14 cellular contexts compared by ENCODE assay signal in the genomic region with DNA sequence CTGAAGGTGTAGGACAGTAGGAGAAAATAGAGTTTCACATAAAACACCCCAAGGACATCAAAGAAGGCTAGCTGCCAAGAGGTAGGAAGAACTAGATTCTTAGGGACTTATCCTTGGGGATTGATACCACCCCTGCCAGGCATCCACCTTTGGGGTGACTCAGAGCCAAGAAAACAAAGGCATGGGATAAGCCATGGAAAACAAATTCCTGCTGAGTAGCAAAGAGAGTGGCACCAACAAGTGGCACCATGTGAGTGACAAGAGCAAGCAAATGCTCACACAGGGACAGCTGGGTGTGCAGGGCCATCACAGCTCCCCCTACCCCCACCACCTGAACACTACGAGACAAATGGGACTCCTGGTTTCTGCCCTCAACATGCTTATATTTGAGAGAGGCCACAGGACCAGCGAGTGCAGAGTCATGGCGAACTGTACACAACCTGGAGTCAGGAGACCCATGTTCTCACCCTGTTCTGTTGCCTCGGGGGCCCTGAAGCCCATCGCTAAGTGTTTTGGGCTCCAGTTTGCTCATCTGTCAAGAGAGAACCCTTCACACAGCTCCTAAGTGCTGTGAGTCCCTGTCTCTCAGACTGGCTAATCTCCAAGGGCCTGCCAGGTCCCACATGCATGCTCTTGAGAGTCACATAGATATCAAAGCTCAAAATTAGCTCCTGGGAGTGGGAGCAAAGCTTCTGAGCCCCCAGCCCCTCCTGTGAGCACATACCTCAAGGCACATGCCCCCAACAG.
DNase-seq lines count a peak whose midpoint lies in the region; ATAC-seq lines count a peak whose summit lies in the region.
"Had no signal": no experiment of that assay in that cellular context is flagged by ENCODE, and none has a peak within 500 bp of the region (broad histone marks: within the 10 kb centered on the region; RNA-seq: fewer than 3 reads in every experiment).

No MANE protein-coding gene starts in this region.

- no peak for DNase-seq in activated T-cell treated with anti-CD3 and anti-CD28 coated beads, Interleukin-2, amount 50 U/mL, for 24 hours
- no peak for DNase-seq in activated T-cell treated with anti-CD3 and anti-CD28 coated beads, Interleukin-2, amount 50 U/mL, for 4 hours
- no peak for DNase-seq in activated T-helper 1 cell treated with anti-CD3 and anti-CD28 coated beads, Interleukin-12 subunit alpha, Interleukin-12 subunit beta, Interleukin-2, Interleukin-4 antibody, amounts not matched to agents 30 ng/mL and 10 ng/mL and 1 ng/mL, durations not matched to agents 14 hours and 24 hours and 36 hours (ENCODE audit: low spot score)
- DNase-seq in Right ventricle myocardium superior (no peak), ecto neural progenitor cell (ENCODE audit: low spot score) (no peak), NCI-H2107 (lab: John Stamatoyannopoulos, UW) (no peak)
- no peak for DNase-seq in activated naive CD4-positive, alpha-beta T cell treated with anti-CD3 and anti-CD28 coated beads, Interleukin-2, amount 50 U/mL, for 16 hours
- DNase-seq: activated CD4-positive, alpha-beta T cell treated with anti-CD3 and anti-CD28 coated beads for 4 hours; COR-L47; NCI-H2171 treated with DMSO at 0.1 percent for 48 hours had no signal

- H3K36me3 Mint-ChIP-seq in activated T-cell treated with anti-CD3 and anti-CD28 coated beads, Interleukin-2, amount 50 U/mL, for 24 hours (ENCODE audit: low read depth) = no peaks in the 10 kb centered on the region
- no peaks in the 10 kb centered on the region for H3K36me3 Mint-ChIP-seq in activated T-cell treated with anti-CD3 and anti-CD28 coated beads, Interleukin-2, amount 50 U/mL, for 4 hours (ENCODE audit: insufficient read depth)
- peaks cover 20% of the 10 kb centered on the region for H3K36me3 Mint-ChIP-seq in activated T-helper 1 cell treated with anti-CD3 and anti-CD28 coated beads, Interleukin-12 subunit alpha, Interleukin-12 subunit beta, Interleukin-2, Interleukin-4 antibody, amounts not matched to agents 30 ng/mL and 10 ng/mL and 1 ng/mL, durations not matched to agents 14 hours and 24 hours and 36 hours (ENCODE audit: low read depth)
- H3K36me3 Mint-ChIP-seq: type B pancreatic cell had no signal

- intact Hi-C loops in activated T-helper 1 cell treated with anti-CD3 and anti-CD28 coated beads, Interleukin-12 subunit alpha, Interleukin-12 subunit beta, Interleukin-2, Interleukin-4 antibody, amounts not matched to agents 30 ng/mL and 10 ng/mL and 1 ng/mL, durations not matched to agents 14 hours and 24 hours and 36 hours (cut with micrococcal nuclease) = loop anchor here (1.0 kb wide), 1 partner anchor 8 kb away; no protein-coding TSS in a partner anchor
- intact Hi-C loops in Right ventricle myocardium superior (cut with DNase I) = no loop called here

- no peaks in the 10 kb centered on the region for H3K36me3 ChIP-seq in skeletal muscle satellite cell (ENCODE audit: insufficient read depth, low read length)

- H3K4me3 ChIP-seq in skeletal muscle satellite cell (ENCODE audit: low read length) = peak overlapping the region; percentile 22

- H3K4me3 Mint-ChIP-seq in activated T-cell treated with anti-CD3 and anti-CD28 coated beads, Interleukin-2, amount 50 U/mL, for 24 hours = no peak overlapping the region
- H3K4me3 Mint-ChIP-seq in activated T-cell treated with anti-CD3 and anti-CD28 coated beads, Interleukin-2, amount 50 U/mL, for 4 hours = no peak overlapping the region
- H3K4me3 Mint-ChIP-seq in activated T-helper 1 cell treated with anti-CD3 and anti-CD28 coated beads, Interleukin-12 subunit alpha, Interleukin-12 subunit beta, Interleukin-2, Interleukin-4 antibody, amounts not matched to agents 30 ng/mL and 10 ng/mL and 1 ng/mL, durations not matched to agents 14 hours and 24 hours and 36 hours = no peak overlapping the region
- H3K4me3 Mint-ChIP-seq: central memory CD8-positive, alpha-beta T cell; type B pancreatic cell had no signal

- H3K27ac Mint-ChIP-seq in activated T-cell treated with anti-CD3 and anti-CD28 coated beads, Interleukin-2, amount 50 U/mL, for 24 hours = peak overlapping the region; percentile 59
- peak overlapping the region; percentile 82 for H3K27ac Mint-ChIP-seq in activated T-helper 1 cell treated with anti-CD3 and anti-CD28 coated beads, Interleukin-12 subunit alpha, Interleukin-12 subunit beta, Interleukin-2, Interleukin-4 antibody, amounts not matched to agents 30 ng/mL and 10 ng/mL and 1 ng/mL, durations not matched to agents 14 hours and 24 hours and 36 hours
- H3K27ac Mint-ChIP-seq: type B pancreatic cell had no signal

- no peaks in the 10 kb centered on the region for H3K27me3 ChIP-seq in skeletal muscle satellite cell (ENCODE audit: control insufficient read depth, insufficient read depth, low read length)

- H3K9me3 ChIP-seq in skeletal muscle satellite cell (replicated peaks; ENCODE audit: low read length) = no peaks in the 10 kb centered on the region

- no peaks in the 10 kb centered on the region for H3K27me3 Mint-ChIP-seq in activated T-cell treated with anti-CD3 and anti-CD28 coated beads, Interleukin-2, amount 50 U/mL, for 24 hours
- no peaks in the 10 kb centered on the region for H3K27me3 Mint-ChIP-seq in activated T-cell treated with anti-CD3 and anti-CD28 coated beads, Interleukin-2, amount 50 U/mL, for 4 hours (ENCODE audit: low read depth)
- no peaks in the 10 kb centered on the region for H3K27me3 Mint-ChIP-seq in activated T-helper 1 cell treated with anti-CD3 and anti-CD28 coated beads, Interleukin-12 subunit alpha, Interleukin-12 subunit beta, Interleukin-2, Interleukin-4 antibody, amounts not matched to agents 30 ng/mL and 10 ng/mL and 1 ng/mL, durations not matched to agents 14 hours and 24 hours and 36 hours (ENCODE audit: insufficient read depth)
- H3K27me3 Mint-ChIP-seq: central memory CD8-positive, alpha-beta T cell; type B pancreatic cell had no signal

- H3K4me1 Mint-ChIP-seq in activated T-cell treated with anti-CD3 and anti-CD28 coated beads, Interleukin-2, amount 50 U/mL, for 24 hours (ENCODE audit: low read depth) = peaks cover 17% of the 10 kb centered on the region
- H3K4me1 Mint-ChIP-seq in activated T-cell treated with anti-CD3 and anti-CD28 coated beads, Interleukin-2, amount 50 U/mL, for 4 hours (ENCODE audit: low read depth) = peaks cover 9% of the 10 kb centered on the region
- H3K4me1 Mint-ChIP-seq in activated T-helper 1 cell treated with anti-CD3 and anti-CD28 coated beads, Interleukin-12 subunit alpha, Interleukin-12 subunit beta, Interleukin-2, Interleukin-4 antibody, amounts not matched to agents 30 ng/mL and 10 ng/mL and 1 ng/mL, durations not matched to agents 14 hours and 24 hours and 36 hours (ENCODE audit: low read depth) = peaks cover 17% of the 10 kb centered on the region

- H3K9ac ChIP-seq in skeletal muscle satellite cell (ENCODE audit: low read depth, low read length) = no peak overlapping the region
- H3K9ac ChIP-seq: parathyroid adenoma had no signal

- ATAC-seq in activated T-cell treated with anti-CD3 and anti-CD28 coated beads, Interleukin-2, amount 50 U/mL, for 4 hours = no peak
- peak; percentile 76 for ATAC-seq in Right ventricle myocardium superior (ENCODE audit: poor library complexity)

- peak overlapping the region; percentile 46 for H3K4me2 ChIP-seq in skeletal muscle satellite cell (ENCODE audit: low read length)

- H3K4me1 ChIP-seq in skeletal muscle satellite cell (ENCODE audit: control insufficient read depth, insufficient read depth, low read length) = peaks cover 21% of the 10 kb centered on the region
- H3K4me1 ChIP-seq: parathyroid adenoma had no signal

- peaks cover 3% of the 10 kb centered on the region for H3K9me3 Mint-ChIP-seq in activated T-cell treated with anti-CD3 and anti-CD28 coated beads, Interleukin-2, amount 50 U/mL, for 24 hours
- no peaks in the 10 kb centered on the region for H3K9me3 Mint-ChIP-seq in activated T-cell treated with anti-CD3 and anti-CD28 coated beads, Interleukin-2, amount 50 U/mL, for 4 hours
- no peaks in the 10 kb centered on the region for H3K9me3 Mint-ChIP-seq in activated T-helper 1 cell treated with anti-CD3 and anti-CD28 coated beads, Interleukin-12 subunit alpha, Interleukin-12 subunit beta, Interleukin-2, Interleukin-4 antibody, amounts not matched to agents 30 ng/mL and 10 ng/mL and 1 ng/mL, durations not matched to agents 14 hours and 24 hours and 36 hours
- H3K9me3 Mint-ChIP-seq: central memory CD8-positive, alpha-beta T cell had no signal
